In genomic region chr12:79426121-79426520, GRCh38 we compare ENCODE assay signal across 4 cellular contexts.
TF ChIP-seq lines count a peak whose summit lies in the region.

No MANE protein-coding gene starts in this region.

TF ChIP-seq in A549, 52 proteins besides CTCF, POLR2A, EP300 and RAD21:
- TF ChIP-seq ZFP36 (IDR thresholded peaks at IDR 0.05; ENCODE audit: borderline replicate concordance, partially characterized antibody), result no peak
- no peak for TF ChIP-seq HOXA7 (CRISPR knock-in tag; IDR thresholded peaks at IDR 0.05)
- no peak for TF ChIP-seq SMC3 (IDR thresholded peaks at IDR 0.05)
- no peak for TF ChIP-seq FOSL2 (IDR thresholded peaks at IDR 0.05)
- no peak for TF ChIP-seq FOSL2 (CRISPR knock-in tag; IDR thresholded peaks at IDR 0.05)
- TF ChIP-seq MAFK (IDR thresholded peaks at IDR 0.05; ENCODE audit: partially characterized antibody), result no peak
- TF ChIP-seq RNF2 (IDR thresholded peaks at IDR 0.05; ENCODE audit: borderline replicate concordance, low read depth), result no peak
- TF ChIP-seq MAX (IDR thresholded peaks at IDR 0.05), result no peak
- TF ChIP-seq NR3C1 (IDR thresholded peaks at IDR 0.05), result no peak
- no peak for TF ChIP-seq RCOR1 (IDR thresholded peaks at IDR 0.05; ENCODE audit: low read depth, low read length)
- TF ChIP-seq PHF8 (IDR thresholded peaks at IDR 0.05; ENCODE audit: borderline replicate concordance, low read depth), result no peak
- TF ChIP-seq CBX2 (IDR thresholded peaks at IDR 0.05; ENCODE audit: borderline replicate concordance, low read depth), result no peak
- TF ChIP-seq ZC3H11A (IDR thresholded peaks at IDR 0.05), result no peak
- TF ChIP-seq RARB (CRISPR knock-in tag; IDR thresholded peaks at IDR 0.05), result no peak

TF ChIP-seq in IMR-90, 13 proteins besides CTCF, POLR2A, EP300 and RAD21:
- TF ChIP-seq CHD1 (IDR thresholded peaks at IDR 0.05; ENCODE audit: low read depth, low read length) (no peak), RFX5 (IDR thresholded peaks at IDR 0.05; ENCODE audit: low read depth, low read length) (no peak), NFE2L2 (IDR thresholded peaks at IDR 0.05; ENCODE audit: low read depth, low read length) (no peak), USF2 (IDR thresholded peaks at IDR 0.05; ENCODE audit: low read depth, low read length) (no peak), BHLHE40 (IDR thresholded peaks at IDR 0.05; ENCODE audit: low read depth, low read length) (no peak), ELK1 (IDR thresholded peaks at IDR 0.05; ENCODE audit: borderline replicate concordance, low read depth, low read length) (no peak), MAZ (IDR thresholded peaks at IDR 0.05; ENCODE audit: borderline replicate concordance, low read depth, low read length) (no peak), MXI1 (IDR thresholded peaks at IDR 0.05; ENCODE audit: borderline replicate concordance, low read depth, low read length) (no peak), CEBPB (IDR thresholded peaks at IDR 0.05; ENCODE audit: low read depth, low read length) (no peak), RCOR1 (IDR thresholded peaks at IDR 0.05; ENCODE audit: insufficient replicate concordance, low read length) (no peak), FOS (IDR thresholded peaks at IDR 0.05; ENCODE audit: low read depth, low read length) (no peak), SMC3 (IDR thresholded peaks at IDR 0.05; ENCODE audit: low read depth, low read length) (no peak), MAFK (IDR thresholded peaks at IDR 0.05; ENCODE audit: low read depth, low read length) (no peak)

TF ChIP-seq in endothelial cell of umbilical vein, 7 proteins besides CTCF, POLR2A, EP300 and RAD21:
- TF ChIP-seq POLR2AphosphoS5 (IDR thresholded peaks at IDR 0.05; ENCODE audit: insufficient read depth, low read depth, low read length) (no peak), FOS (IDR thresholded peaks at IDR 0.05; ENCODE audit: borderline replicate concordance, insufficient read depth, low read length) (no peak), MAX (IDR thresholded peaks at IDR 0.05; ENCODE audit: insufficient read depth, insufficient read length) (no peak), JUN (IDR thresholded peaks at IDR 0.05; ENCODE audit: borderline replicate concordance, insufficient read depth, insufficient read length, low read depth) (no peak), MYC (IDR thresholded peaks at IDR 0.05; ENCODE audit: low read depth, low read length) (no peak), EZH2 (IDR thresholded peaks at IDR 0.05; ENCODE audit: borderline replicate concordance, low read depth, low read length, severe bottlenecking) (no peak), GATA2 (IDR thresholded peaks at IDR 0.05; ENCODE audit: insufficient read depth, insufficient read length, low read depth, low read length) (no peak)

TF ChIP-seq in GM12891, 5 proteins besides CTCF, POLR2A, EP300 and RAD21:
- TF ChIP-seq POU2F2 (IDR thresholded peaks at IDR 0.05; ENCODE audit: low read depth, low read length) (no peak), SPI1 (IDR thresholded peaks at IDR 0.05; ENCODE audit: low read depth, low read length) (no peak), POLR2AphosphoS5 (IDR thresholded peaks at IDR 0.05; ENCODE audit: low read depth, low read length) (no peak), PAX5 (IDR thresholded peaks at IDR 0.05; ENCODE audit: insufficient read depth, low read length, severe bottlenecking) (no peak), TAF1 (IDR thresholded peaks at IDR 0.05; ENCODE audit: low read depth, low read length) (no peak)
